Comparison of ENCODE assay signal across 26 cellular contexts in genomic region chr20:18778993-18779392, GRCh38. TPM values are rescaled to one million over a fixed set of nuclear protein-coding genes. Genes with fewer than 3 reads are reported as not detected.
DNase-seq lines count a peak whose midpoint lies in the region; ATAC-seq, FAIRE-seq and TF ChIP-seq lines count a peak whose summit lies in the region.
"Had no signal": no experiment of that assay in that cellular context is flagged by ENCODE, and none has a peak within 500 bp of the region (broad histone marks: within the 10 kb centered on the region; RNA-seq: fewer than 3 reads in every experiment).

No MANE protein-coding gene starts in this region.

- no peak overlapping the region for H3K4me2 ChIP-seq in H9 (ENCODE audit: insufficient read depth, insufficient read length, low read length)
- no peak overlapping the region for H3K4me2 ChIP-seq in Karpas-422 (ENCODE audit: low read depth, low read length, poor library complexity, severe bottlenecking)
- H3K4me2 ChIP-seq in K562 (ENCODE audit: insufficient read depth, low read length) = no peak overlapping the region
- no peak overlapping the region for H3K4me2 ChIP-seq in mesendoderm (ENCODE audit: low read length)

- no peak overlapping the region for H3K14ac ChIP-seq in H9 (ENCODE audit: insufficient read depth, low read length)

- TF ChIP-seq RAD21 in K562 (CRISPR knock-in tag; conservative IDR thresholded peaks at IDR 0.05 in 1 of 2, IDR thresholded peaks at IDR 0.05 in 1 of 2) = peak in 1 of 2 experiments; percentile 57; a peak in 3 of 4 replicates

- no peak overlapping the region for H3K4ac ChIP-seq in H9 (ENCODE audit: low read depth, low read length)
- H3K4ac ChIP-seq in mesendoderm (ENCODE audit: low read depth, low read length) = no peak overlapping the region

- WGBS in H9 (ENCODE audit: extremely low coverage, insufficient read length, low lambda C conversion rate) = no CpG with 5 or more reads among the region's 4 CpGs
- 9% methylated on average over 4 of the region's 4 CpGs for WGBS in K562 (ENCODE audit: insufficient coverage, low coverage, missing lambda C conversion rate)
- no CpG with 5 or more reads among the region's 4 CpGs for WGBS in mesendoderm (ENCODE audit: extremely low coverage, insufficient coverage, low lambda C conversion rate)

- BruUV-seq in K562 (replicated peaks; lab: Mats Ljungman, UMichigan) = no TSS peak

- H3K79me2 ChIP-seq in H9 (ENCODE audit: insufficient read depth, low read length) = no peaks in the 10 kb centered on the region
- no peaks in the 10 kb centered on the region for H3K79me2 ChIP-seq in Karpas-422 (ENCODE audit: low read length)
- H3K79me2 ChIP-seq in K562 (ENCODE audit: control insufficient read depth, insufficient read depth, low read length) = no peaks in the 10 kb centered on the region
- no peaks in the 10 kb centered on the region for H3K79me2 ChIP-seq in mesendoderm (ENCODE audit: control insufficient read depth, insufficient read depth, low read length)

- intact Hi-C loops in K562 (cut with micrococcal nuclease) = no loop called here

- no peak overlapping the region for H3T11ph ChIP-seq in H9 (ENCODE audit: low read length)

- DNase-seq in H9 (peak; percentile 49), Karpas-422 (peak; percentile 53), K562 (ENCODE audit: extremely low read depth in 1 of 4, low spot score in 3 of 4) (peak in 2 of 4 experiments; percentile 7 to 14), mesendoderm (peak; percentile 54), SW480 (ENCODE audit: low spot score) (no peak), NCI-H748 treated with DMSO at 0.1 percent for 48 hours (lab: John Stamatoyannopoulos, UW) (no peak), nucleus accumbens (lab: John Stamatoyannopoulos, UW) (no peak)
- DNase-seq: CD4-positive, CD25-positive, alpha-beta regulatory T cell; EL; H7; HFFc6; MG63; NCI-H1092 treated with DMSO at 0.1 percent for 48 hours; NCI-H2029 treated with DMSO at 0.1 percent for 48 hours; NCI-H226; NCI-H510A treated with DMSO at 0.1 percent for 48 hours; NCI-H774; Right ventricle myocardium superior; T-cell had no signal

- H2BK120ac ChIP-seq in H9 (ENCODE audit: low read depth, low read length, poor library complexity, severe bottlenecking) (no peak overlapping the region), mesendoderm (ENCODE audit: low read depth, low read length) (no peak overlapping the region)

- H3K27ac ChIP-seq in H9 (ENCODE audit: insufficient read length, low read depth, low read length) (no peak overlapping the region), Karpas-422 (ENCODE audit: low read length) (no peak overlapping the region), K562 (ENCODE audit: extremely low read depth, low read depth, low read length) (no peak overlapping the region), mesendoderm (ENCODE audit: low read depth, low read length) (no peak overlapping the region)
- H3K27ac ChIP-seq: HL-60, SK-N-MC had no signal

- H2AFZ ChIP-seq in H9 (ENCODE audit: low read length) (no peak overlapping the region), Karpas-422 (ENCODE audit: low read length) (no peak overlapping the region), K562 (ENCODE audit: low read depth, low read length) (no peak overlapping the region)

- H4K5ac ChIP-seq in H9 (ENCODE audit: insufficient read length, low read depth, low read length) = no peak overlapping the region
- H4K5ac ChIP-seq in mesendoderm (ENCODE audit: low read length) = no peak overlapping the region

- no peaks in the 10 kb centered on the region for H3K36me3 Mint-ChIP-seq in H9 (ENCODE audit: insufficient read depth in 1 of 3, low read depth in 3 of 3)
- H3K36me3 Mint-ChIP-seq: CD4-positive, CD25-positive, alpha-beta regulatory T cell; IgD-negative memory B cell; T-cell had no signal

- no peak overlapping the region for H4K8ac ChIP-seq in H9 (replicated peaks; ENCODE audit: insufficient read length, low read depth, low read length)
- no peak overlapping the region for H4K8ac ChIP-seq in mesendoderm (ENCODE audit: low read depth, low read length)

- no peaks in the 10 kb centered on the region for H3K23me2 ChIP-seq in H9 (ENCODE audit: insufficient read length, low read depth, low read length, poor library complexity, severe bottlenecking)

- peak; percentile 78 for ATAC-seq in K562
- ATAC-seq: T-cell had no signal

- H3K9me3 ChIP-seq in H9 (ENCODE audit: control insufficient read depth, low read depth, low read length) (no peaks in the 10 kb centered on the region), Karpas-422 (ENCODE audit: low read length) (no peaks in the 10 kb centered on the region), K562 (replicated peaks; ENCODE audit: control insufficient read depth, insufficient read depth, low read depth, low read length) (no peaks in the 10 kb centered on the region)
- H3K9me3 ChIP-seq: MG63 had no signal

- H3K27ac Mint-ChIP-seq in H9 = no peak overlapping the region
- H3K27ac Mint-ChIP-seq: HFFc6, IgD-negative memory B cell, T-cell had no signal

- H2AK5ac ChIP-seq in H9 (ENCODE audit: insufficient read length, low read length) (no peak overlapping the region), mesendoderm (ENCODE audit: low read length) (no peak overlapping the region)

- H4K20me1 ChIP-seq in H9 (ENCODE audit: control insufficient read depth, insufficient read depth, insufficient read length) = no peaks in the 10 kb centered on the region
- no peaks in the 10 kb centered on the region for H4K20me1 ChIP-seq in Karpas-422 (ENCODE audit: insufficient read depth, low read depth, low read length)
- no peaks in the 10 kb centered on the region for H4K20me1 ChIP-seq in K562 (replicated peaks; ENCODE audit: control insufficient read depth, insufficient read depth, low read length)

- H3K4me3 ChIP-seq in Karpas-422 (ENCODE audit: low read length) (no peak overlapping the region), K562 (no peak overlapping the region), mesendoderm (ENCODE audit: low read length) (no peak overlapping the region)
- H3K4me3 ChIP-seq: MG63, SK-N-MC had no signal

- no peak overlapping the region for H2BK5ac ChIP-seq in H9 (ENCODE audit: insufficient read length, low read length)
- H2BK5ac ChIP-seq in mesendoderm (ENCODE audit: low read length) = no peak overlapping the region

- no peaks in the 10 kb centered on the region for H3K79me1 ChIP-seq in H9 (ENCODE audit: insufficient read depth, low read depth, low read length, poor library complexity, severe bottlenecking)
- no peaks in the 10 kb centered on the region for H3K79me1 ChIP-seq in mesendoderm (ENCODE audit: low read length)

- no peaks in the 10 kb centered on the region for H3K9me1 ChIP-seq in K562 (ENCODE audit: control insufficient read depth, insufficient read depth, low read length)

- POLR2A ChIA-PET in K562 (lab: Yijun Ruan, JAX) = interaction anchor here (0.6 to 0.7 kb wide), 2 partner anchors 15 to 76 kb away, joined by 3 to 5 read pairs; no protein-coding TSS in a partner anchor

- no peak overlapping the region for H3K23ac ChIP-seq in H9 (ENCODE audit: insufficient read length, low read depth, low read length)
- no peak overlapping the region for H3K23ac ChIP-seq in mesendoderm (ENCODE audit: low read length)

- peaks cover 0 to 3% of the 10 kb centered on the region in 2 experiments; a peak in 1 of 4 replicates for H3K4me1 Mint-ChIP-seq in H9
- H3K4me1 Mint-ChIP-seq: CD4-positive, CD25-positive, alpha-beta regulatory T cell; IgD-negative memory B cell; T-cell had no signal

- peak; percentile 48 for TF ChIP-seq CTCF in H9 (conservative IDR thresholded peaks at IDR 0.05)
- TF ChIP-seq CTCF in K562 (IDR thresholded peaks at IDR 0.05 in 2 of 3, conservative IDR thresholded peaks at IDR 0.05 in 1 of 3; ENCODE audit: insufficient read depth in 2 of 3, low read depth in 1 of 3, low read length in 3 of 3) = peak in 2 of 3 experiments; percentile 13 to 46; a peak in 3 of 6 replicates

- H3K27me3 ChIP-seq in H9 (ENCODE audit: insufficient read depth, low read length) (no peaks in the 10 kb centered on the region), Karpas-422 (ENCODE audit: low read length) (no peaks in the 10 kb centered on the region), K562 (ENCODE audit: control insufficient read depth in 2 of 2, insufficient read depth in 2 of 2, low read length in 2 of 2) (peaks cover 0 to 7% of the 10 kb centered on the region in 2 experiments; a peak in 2 of 5 replicates), mesendoderm (ENCODE audit: insufficient read depth, low read length, poor library complexity) (no peaks in the 10 kb centered on the region)
- H3K27me3 ChIP-seq: MG63 had no signal

- no peak overlapping the region for H2BK20ac ChIP-seq in H9 (ENCODE audit: low read depth, low read length, poor library complexity, severe bottlenecking)

- H3K4me3 Mint-ChIP-seq in H9 = no peak overlapping the region
- H3K4me3 Mint-ChIP-seq: CD4-positive, CD25-positive, alpha-beta regulatory T cell; HFFc6; IgD-negative memory B cell; T-cell had no signal

- H2BK12ac ChIP-seq in H9 (ENCODE audit: insufficient read length, low read depth, low read length) = no peak overlapping the region

- no peak overlapping the region for H2BK15ac ChIP-seq in H9 (ENCODE audit: low read depth, low read length)
- no peak overlapping the region for H2BK15ac ChIP-seq in mesendoderm (replicated peaks; ENCODE audit: low read depth)

- no peak overlapping the region for H3K56ac ChIP-seq in H9 (ENCODE audit: insufficient read length, low read depth, low read length)
- no peak overlapping the region for H3K56ac ChIP-seq in mesendoderm (ENCODE audit: low read length)

- in situ Hi-C loops in K562 (cut with MboI) = no loop called here

- peaks cover 9% of the 10 kb centered on the region for H3K27me3 Mint-ChIP-seq in H9 (ENCODE audit: low read depth)
- H3K27me3 Mint-ChIP-seq: CD4-positive, CD25-positive, alpha-beta regulatory T cell had no signal

- H3K18ac ChIP-seq in H9 (ENCODE audit: insufficient read length, low read depth, low read length) (no peak overlapping the region), mesendoderm (ENCODE audit: low read length) (no peak overlapping the region)

- H3K9ac ChIP-seq in H9 (ENCODE audit: extremely low read depth, insufficient read length, low read length) (no peak overlapping the region), Karpas-422 (ENCODE audit: low read length) (no peak overlapping the region), K562 (ENCODE audit: insufficient read depth in 1 of 2, low read depth in 2 of 2, low read length in 2 of 2) (no peak overlapping the region), mesendoderm (ENCODE audit: low read length) (no peak overlapping the region)

- H3K36me3 ChIP-seq in Karpas-422 (ENCODE audit: insufficient read depth, low read length) = no peaks in the 10 kb centered on the region
- no peaks in the 10 kb centered on the region for H3K36me3 ChIP-seq in K562 (ENCODE audit: control insufficient read depth, insufficient read depth, low read length)
- no peaks in the 10 kb centered on the region for H3K36me3 ChIP-seq in mesendoderm (ENCODE audit: control insufficient read depth, insufficient read depth, low read length)
- H3K36me3 ChIP-seq: MG63 had no signal

- H3K9me3 Mint-ChIP-seq in H9 = no peaks in the 10 kb centered on the region; a peak in 1 of 5 replicates
- H3K9me3 Mint-ChIP-seq: HFFc6, T-cell had no signal

- H3K9me2 ChIP-seq in Karpas-422 (replicated peaks; ENCODE audit: insufficient read depth, low read length) = no peaks in the 10 kb centered on the region

- TF ChIP-seq EP300 in K562 (IDR thresholded peaks at IDR 0.05; ENCODE audit: low read length) = no peak

- FAIRE-seq in K562 (lab: Jason Lieb, UNC) = no peak

- CTCF ChIA-PET in K562 (lab: Yijun Ruan, JAX; ENCODE audit: low intra/inter-chr PET ratio) = interaction anchor here (0.7 kb wide), 1 partner anchor 148 kb away, joined by 4 read pairs; no protein-coding TSS in a partner anchor

- H4K91ac ChIP-seq in H9 (ENCODE audit: insufficient read length, low read depth, low read length) = no peak overlapping the region

- TF ChIP-seq POLR2A in K562 (conservative IDR thresholded peaks at IDR 0.05) = no peak

- H3K4me1 ChIP-seq in H9 (ENCODE audit: insufficient read depth, low read length) = no peaks in the 10 kb centered on the region
- H3K4me1 ChIP-seq in Karpas-422 (ENCODE audit: low read length) = no peaks in the 10 kb centered on the region
- no peaks in the 10 kb centered on the region for H3K4me1 ChIP-seq in K562 (replicated peaks in 1 of 2; ENCODE audit: control insufficient read depth in 2 of 2, insufficient read depth in 2 of 2, low read length in 2 of 2)
- no peaks in the 10 kb centered on the region for H3K4me1 ChIP-seq in mesendoderm (ENCODE audit: control insufficient read depth, low read depth, low read length)

RNA-seq across cellular contexts. Expression of gene SCP2D1, which starts 34.6 kb away (rescaled TPM):
- not detected in 2 replicates for total RNA-seq in H9 (2021)
- not detected in 2 replicates for total RNA-seq in Karpas-422 (2014; rRNA removed; shearing (Covaris generic); ENCODE audit: low replicate concordance)
- not detected in 2 replicates for total RNA-seq in K562 (2011; cell fraction: chromatin; rRNA removed; ENCODE audit: low replicate concordance)
- not detected in 2 replicates for total RNA-seq in K562 (2011; cell fraction: nucleolus; rRNA removed)
- not detected in 2 replicates for total RNA-seq in K562 (2011; cell fraction: nucleoplasm; rRNA removed)
- not detected in 2 replicates for total RNA-seq in K562 (2014; rRNA removed)
- total RNA-seq in K562 (2014; rRNA removed; fragmentation: Illumina TruSeq; extraction: Trizol) = not detected in 2 replicates
- not detected in 2 replicates for total RNA-seq in K562 (2015; rRNA removed; fragmentation: Illumina TruSeq; extraction: Trizol)
- not detected in 2 replicates for total RNA-seq in K562 (2021)
- not detected in 2 replicates for polyA plus RNA-seq in K562 (2011; rRNA removed)
- not detected in 2 replicates for polyA plus RNA-seq in K562 (2011; cell fraction: cytosol; rRNA removed)
- polyA plus RNA-seq in K562 (2011; cell fraction: nucleus; rRNA removed) = not detected in 2 replicates
- polyA plus RNA-seq in K562 (2012) = not detected in 2 replicates
- polyA plus RNA-seq in K562 (2014; fragmentation: Illumina TruSeq; extraction: Trizol) = not detected in 2 replicates
- not detected for polyA plus RNA-seq in K562 (2014; fragmentation: Nextera tagmentation; extraction: Ambion mirVana)
- not detected in 2 replicates for polyA plus RNA-seq in K562 (2014; rRNA removed)
- not detected in 2 replicates for polyA minus RNA-seq in K562 (2011; rRNA and poly(A)+ RNA removed)
- not detected in 2 replicates for polyA minus RNA-seq in K562 (2011; cell fraction: cytosol; rRNA and poly(A)+ RNA removed)
- not detected in 2 replicates for polyA minus RNA-seq in K562 (2011; cell fraction: nucleus; rRNA and poly(A)+ RNA removed)
- not detected for polyA plus RNA-seq in mesendoderm (2013, experiment 1 of 2)
- not detected for polyA plus RNA-seq in mesendoderm (2013, experiment 2 of 2)
- total RNA-seq: CD4-positive, CD25-positive, alpha-beta regulatory T cell; H7; HFFc6; HT1080; LHCN-M2; Right ventricle myocardium superior; RPMI7951; T-cell had no signal
- polyA plus RNA-seq: BJ; CD4-positive, CD25-positive, alpha-beta regulatory T cell; IgD-negative memory B cell had no signal

Comparison
In these comparisons a context has a peak if more than half of its experiments do, and no peak if none do; other contexts are left out.
1. DNase-seq: peak in H9 (single experiment), Karpas-422 (single experiment) and mesendoderm (single experiment); none in SW480 (single experiment), NCI-H748 treated with DMSO at 0.1 percent for 48 hours (single experiment) and nucleus accumbens (0 of 56).